ENCODE assay signal across 17 cellular contexts in genomic region chr1:76293831-76294230, GRCh38.
DNase-seq lines count a peak whose midpoint lies in the region; ATAC-seq and TF ChIP-seq lines count a peak whose summit lies in the region.
"Had no signal": no experiment of that assay in that cellular context is flagged by ENCODE, and none has a peak within 500 bp of the region (broad histone marks: within the 10 kb centered on the region; RNA-seq: fewer than 3 reads in every experiment).

No MANE protein-coding gene starts in this region.

- H3K4me3 ChIP-seq in DOHH2 (ENCODE audit: low read length) (peak overlapping the region; percentile 45; the same call in 1 of the 2 replicates), ascending aorta (no peak overlapping the region)
- H3K4me3 ChIP-seq: MG63, ovary, right atrium auricular region, thyroid gland had no signal

- H3K4me2 ChIP-seq in DOHH2 (ENCODE audit: low read length): peak overlapping the region; percentile 56

- H3K36me3 ChIP-seq in DOHH2 (ENCODE audit: control insufficient read depth, low read length): no peaks in the 10 kb centered on the region
- no peaks in the 10 kb centered on the region for H3K36me3 ChIP-seq in ascending aorta
- H3K36me3 ChIP-seq: MG63, ovary, right atrium auricular region, thyroid gland had no signal

- ATAC-seq in activated T-cell treated with anti-CD3 and anti-CD28 coated beads, Interleukin-2, amount 50 U/mL, for 72 hours (replicated peaks in 1 of 2): no peak
- no peak for ATAC-seq in activated B cell treated with CpG ODN at 0.5 μM for 24 hours (ENCODE audit: low read depth)

- H3K4me1 Mint-ChIP-seq in activated T-cell treated with anti-CD3 and anti-CD28 coated beads, Interleukin-2, amount 50 U/mL, for 72 hours (ENCODE audit: low read depth): peaks cover 59% of the 10 kb centered on the region
- peaks cover 48% of the 10 kb centered on the region for H3K4me1 Mint-ChIP-seq in activated B cell treated with CpG ODN at 0.5 μM for 24 hours
- H3K4me1 Mint-ChIP-seq in neural crest cell: peaks cover 64% of the 10 kb centered on the region

- no peak for DNase-seq in activated T-cell treated with anti-CD3 and anti-CD28 coated beads, Interleukin-2, amount 50 U/mL, for 72 hours
- no peak for DNase-seq in activated T-cell treated with anti-CD3 and anti-CD28 coated beads for 4 hours
- DNase-seq in activated B cell treated with CpG ODN at 0.5 μM for 24 hours: no peak
- DNase-seq in neural crest cell (ENCODE audit: low read depth, low spot score): no peak
- no peak for DNase-seq in NCI-H748 treated with DMSO at 0.1 percent for 48 hours (lab: John Stamatoyannopoulos, UW)
- no peak for DNase-seq in SKM-1 (lab: John Stamatoyannopoulos, UW; ENCODE audit: unreplicated experiment)
- no peak for DNase-seq in ascending aorta (ENCODE audit: low spot score in 2 of 2)
- DNase-seq: amniotic stem cell; GF-D8; MG63; ovary; Right ventricle myocardium superior; stimulated activated CD4-positive, alpha-beta T cell treated with anti-CD3 and anti-CD28 coated beads, Interleukin-4, amount 100 ng/mL, for 24 hours; stimulated activated naive CD8-positive, alpha-beta T cell treated with anti-CD3 and anti-CD28 coated beads, Interleukin-15, Interleukin-2, amounts not matched to agents 100 U/mL and 50 U/mL, for 24 hours; thyroid gland had no signal

- H3K9me3 ChIP-seq in DOHH2 (ENCODE audit: control insufficient read depth, insufficient read depth, low read length): no peaks in the 10 kb centered on the region
- H3K9me3 ChIP-seq in ascending aorta: no peaks in the 10 kb centered on the region
- H3K9me3 ChIP-seq: MG63, ovary, right atrium auricular region, thyroid gland had no signal

- peak overlapping the region; percentile 16 to 44 for H3K4me3 Mint-ChIP-seq in activated T-cell treated with anti-CD3 and anti-CD28 coated beads, Interleukin-2, amount 50 U/mL, for 72 hours
- H3K4me3 Mint-ChIP-seq in activated B cell treated with CpG ODN at 0.5 μM for 24 hours (no peak overlapping the region), neural crest cell (peak overlapping the region; percentile 13)

- H4K20me1 ChIP-seq in DOHH2 (ENCODE audit: control insufficient read depth, insufficient read depth, low read depth, low read length): no peaks in the 10 kb centered on the region

- CTCF ChIA-PET in activated B cell treated with CpG ODN at 0.5 μM for 24 hours (lab: Charles Lee): interaction anchor here (0.6 kb wide), 1 partner anchor 35 kb away, joined by 3 read pairs; no protein-coding TSS in a partner anchor

- H3K9me2 ChIP-seq in DOHH2 (replicated peaks; ENCODE audit: control insufficient read depth, low read length): no peaks in the 10 kb centered on the region

- no peak overlapping the region for H3K27ac Mint-ChIP-seq in activated T-cell treated with anti-CD3 and anti-CD28 coated beads, Interleukin-2, amount 50 U/mL, for 72 hours
- peak overlapping the region; percentile 43 for H3K27ac Mint-ChIP-seq in activated B cell treated with CpG ODN at 0.5 μM for 24 hours
- H3K27ac Mint-ChIP-seq in neural crest cell (ENCODE audit: unreplicated experiment): no peak overlapping the region

- H3K27ac ChIP-seq in DOHH2 (ENCODE audit: low read depth, low read length) (peak overlapping the region; percentile 72), ascending aorta (no peak overlapping the region)
- H3K27ac ChIP-seq: ovary, right atrium auricular region, thyroid gland had no signal

- POLR2A ChIA-PET in activated B cell treated with CpG ODN at 0.5 μM for 24 hours (lab: Charles Lee): interaction anchor here (1.5 kb wide), 1 partner anchor 75 kb away, joined by 9 read pairs; no protein-coding TSS in a partner anchor

- H3K27me3 ChIP-seq in DOHH2 (ENCODE audit: control insufficient read depth, low read length) (no peaks in the 10 kb centered on the region), ascending aorta (no peaks in the 10 kb centered on the region)
- H3K27me3 ChIP-seq: MG63, ovary, right atrium auricular region, thyroid gland had no signal

- intact Hi-C loops in activated B cell treated with CpG ODN at 0.5 μM for 24 hours (cut with micrococcal nuclease): loop anchor here (1.0 to 10.0 kb wide), 3 partner anchors 75 to 219 kb away; partner anchors contain the start of gene ST6GALNAC3
- intact Hi-C loops in ascending aorta (cut with DNase I): no loop called here

- no peak for TF ChIP-seq CTCF in DOHH2 (IDR thresholded peaks at IDR 0.05; ENCODE audit: low read depth, low read length, poor library complexity, severe bottlenecking)
- no peak for TF ChIP-seq CTCF in activated B cell treated with CpG ODN at 0.5 μM for 24 hours (IDR thresholded peaks at IDR 0.05)
- TF ChIP-seq CTCF in neural crest cell (conservative IDR thresholded peaks at IDR 0.05): no peak
- TF ChIP-seq CTCF in ascending aorta (IDR thresholded peaks at IDR 0.05): no peak

- no peaks in the 10 kb centered on the region for H3K79me2 ChIP-seq in DOHH2 (ENCODE audit: control insufficient read depth, low read length)

- no peaks in the 10 kb centered on the region for H3K36me3 Mint-ChIP-seq in activated T-cell treated with anti-CD3 and anti-CD28 coated beads, Interleukin-2, amount 50 U/mL, for 72 hours (ENCODE audit: insufficient read depth in 2 of 2)
- H3K36me3 Mint-ChIP-seq in activated B cell treated with CpG ODN at 0.5 μM for 24 hours (ENCODE audit: low read depth) (no peaks in the 10 kb centered on the region), neural crest cell (ENCODE audit: low read depth) (no peaks in the 10 kb centered on the region)

- peaks cover 48% of the 10 kb centered on the region for H3K4me1 ChIP-seq in DOHH2 (ENCODE audit: control insufficient read depth, low read length)
- no peaks in the 10 kb centered on the region for H3K4me1 ChIP-seq in ascending aorta
- H3K4me1 ChIP-seq: right atrium auricular region had no signal

- no peaks in the 10 kb centered on the region for H3K27me3 Mint-ChIP-seq in activated T-cell treated with anti-CD3 and anti-CD28 coated beads, Interleukin-2, amount 50 U/mL, for 72 hours (ENCODE audit: low read depth)
- H3K27me3 Mint-ChIP-seq in activated B cell treated with CpG ODN at 0.5 μM for 24 hours (no peaks in the 10 kb centered on the region), neural crest cell (ENCODE audit: low read depth) (no peaks in the 10 kb centered on the region)

- H3F3A ChIP-seq in DOHH2 (ENCODE audit: control insufficient read depth, insufficient read depth): peaks cover 3% of the 10 kb centered on the region; the same call in 1 of the 2 replicates

- H3K9me3 Mint-ChIP-seq in activated T-cell treated with anti-CD3 and anti-CD28 coated beads, Interleukin-2, amount 50 U/mL, for 72 hours: no peaks in the 10 kb centered on the region
- H3K9me3 Mint-ChIP-seq in activated B cell treated with CpG ODN at 0.5 μM for 24 hours (no peaks in the 10 kb centered on the region), neural crest cell (peaks cover 3% of the 10 kb centered on the region)
